Comparison of ENCODE assay signal across 1 cellular context in the genomic region with DNA sequence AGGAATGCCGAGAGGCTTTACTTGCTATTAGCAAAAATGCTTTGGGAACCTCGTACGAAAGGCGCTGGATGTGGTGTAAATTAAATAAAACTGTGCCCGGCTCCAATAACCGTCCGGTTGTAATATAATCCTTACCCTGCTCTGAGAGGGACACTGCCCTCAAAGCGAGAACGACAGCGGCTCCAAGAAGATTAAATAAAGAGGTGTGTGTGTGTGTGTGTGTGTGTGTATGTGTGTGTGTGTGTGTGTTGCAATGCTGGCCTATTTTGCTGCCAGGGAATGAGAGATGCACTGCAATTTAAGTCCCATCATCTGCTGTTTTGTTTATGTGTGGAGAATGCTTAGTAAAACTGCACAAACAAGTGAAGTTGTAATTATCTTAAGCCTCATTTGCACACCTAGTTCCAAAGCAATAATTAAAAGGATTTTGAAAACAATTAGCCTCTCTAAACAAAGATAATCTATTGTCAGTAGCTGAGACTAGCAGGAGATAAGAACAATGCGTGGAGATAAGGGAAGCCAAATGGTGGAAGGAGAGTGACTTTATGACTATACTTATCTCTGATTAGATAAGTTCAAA.
TF ChIP-seq lines count a peak whose summit lies in the region.

No MANE protein-coding gene starts in this region.

TF ChIP-seq in HEK293, 187 proteins besides CTCF, POLR2A, EP300 and RAD21 (continued from another document and continues in another):
- TF ChIP-seq, protein P1, sequence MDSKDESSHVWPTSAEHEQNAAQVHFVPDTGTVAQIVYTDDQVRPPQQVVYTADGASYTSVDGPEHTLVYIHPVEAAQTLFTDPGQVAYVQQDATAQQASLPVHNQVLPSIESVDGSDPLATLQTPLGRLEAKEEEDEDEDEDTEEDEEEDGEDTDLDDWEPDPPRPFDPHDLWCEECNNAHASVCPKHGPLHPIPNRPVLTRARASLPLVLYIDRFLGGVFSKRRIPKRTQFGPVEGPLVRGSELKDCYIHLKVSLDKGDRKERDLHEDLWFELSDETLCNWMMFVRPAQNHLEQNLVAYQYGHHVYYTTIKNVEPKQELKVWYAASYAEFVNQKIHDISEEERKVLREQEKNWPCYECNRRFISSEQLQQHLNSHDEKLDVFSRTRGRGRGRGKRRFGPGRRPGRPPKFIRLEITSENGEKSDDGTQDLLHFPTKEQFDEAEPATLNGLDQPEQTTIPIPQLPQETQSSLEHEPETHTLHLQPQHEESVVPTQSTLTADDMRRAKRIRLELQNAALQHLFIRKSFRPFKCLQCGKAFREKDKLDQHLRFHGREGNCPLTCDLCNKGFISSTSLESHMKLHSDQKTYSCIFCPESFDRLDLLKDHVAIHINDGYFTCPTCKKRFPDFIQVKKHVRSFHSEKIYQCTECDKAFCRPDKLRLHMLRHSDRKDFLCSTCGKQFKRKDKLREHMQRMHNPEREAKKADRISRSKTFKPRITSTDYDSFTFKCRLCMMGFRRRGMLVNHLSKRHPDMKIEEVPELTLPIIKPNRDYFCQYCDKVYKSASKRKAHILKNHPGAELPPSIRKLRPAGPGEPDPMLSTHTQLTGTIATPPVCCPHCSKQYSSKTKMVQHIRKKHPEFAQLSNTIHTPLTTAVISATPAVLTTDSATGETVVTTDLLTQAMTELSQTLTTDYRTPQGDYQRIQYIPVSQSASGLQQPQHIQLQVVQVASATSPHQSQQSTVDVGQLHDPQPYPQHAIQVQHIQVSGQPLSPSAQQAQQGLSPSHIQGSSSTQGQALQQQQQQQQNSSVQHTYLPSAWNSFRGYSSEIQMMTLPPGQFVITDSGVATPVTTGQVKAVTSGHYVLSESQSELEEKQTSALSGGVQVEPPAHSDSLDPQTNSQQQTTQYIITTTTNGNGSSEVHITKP (tag by site-specific recombination; IDR thresholded peaks at IDR 0.05): no peak
- TF ChIP-seq, protein P2, sequence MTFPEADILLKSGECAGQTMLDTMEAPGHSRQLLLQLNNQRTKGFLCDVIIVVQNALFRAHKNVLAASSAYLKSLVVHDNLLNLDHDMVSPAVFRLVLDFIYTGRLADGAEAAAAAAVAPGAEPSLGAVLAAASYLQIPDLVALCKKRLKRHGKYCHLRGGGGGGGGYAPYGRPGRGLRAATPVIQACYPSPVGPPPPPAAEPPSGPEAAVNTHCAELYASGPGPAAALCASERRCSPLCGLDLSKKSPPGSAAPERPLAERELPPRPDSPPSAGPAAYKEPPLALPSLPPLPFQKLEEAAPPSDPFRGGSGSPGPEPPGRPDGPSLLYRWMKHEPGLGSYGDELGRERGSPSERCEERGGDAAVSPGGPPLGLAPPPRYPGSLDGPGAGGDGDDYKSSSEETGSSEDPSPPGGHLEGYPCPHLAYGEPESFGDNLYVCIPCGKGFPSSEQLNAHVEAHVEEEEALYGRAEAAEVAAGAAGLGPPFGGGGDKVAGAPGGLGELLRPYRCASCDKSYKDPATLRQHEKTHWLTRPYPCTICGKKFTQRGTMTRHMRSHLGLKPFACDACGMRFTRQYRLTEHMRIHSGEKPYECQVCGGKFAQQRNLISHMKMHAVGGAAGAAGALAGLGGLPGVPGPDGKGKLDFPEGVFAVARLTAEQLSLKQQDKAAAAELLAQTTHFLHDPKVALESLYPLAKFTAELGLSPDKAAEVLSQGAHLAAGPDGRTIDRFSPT (tag by site-specific recombination; IDR thresholded peaks at IDR 0.05): 0 out of 2 replicates have a peak, but pooled peaks have one; percentile 37
- TF ChIP-seq REPIN1 (tag by site-specific recombination; IDR thresholded peaks at IDR 0.05; ENCODE audit: low read depth) (no peak), KLF8 (tag by site-specific recombination; IDR thresholded peaks at IDR 0.05) (peak; percentile 87), ZNF23 (tag by site-specific recombination; IDR thresholded peaks at IDR 0.05; ENCODE audit: borderline replicate concordance) (no peak), ZNF596 (tag by site-specific recombination; IDR thresholded peaks at IDR 0.05) (no peak), GLIS1 (tag by site-specific recombination; IDR thresholded peaks at IDR 0.05) (no peak), ZNF843 (tag by site-specific recombination; IDR thresholded peaks at IDR 0.05) (peak; percentile 93), ZBTB8A (tag by site-specific recombination; IDR thresholded peaks at IDR 0.05) (no peak), ZNF391 (tag by site-specific recombination; IDR thresholded peaks at IDR 0.05; ENCODE audit: borderline replicate concordance, low read depth) (peak; percentile 90), ZNF37A (tag by site-specific recombination; IDR thresholded peaks at IDR 0.05) (no peak), ZNF473 (tag by site-specific recombination; IDR thresholded peaks at IDR 0.05) (no peak), ZNF571 (tag by site-specific recombination; IDR thresholded peaks at IDR 0.05) (no peak), ZSCAN16 (tag by site-specific recombination; IDR thresholded peaks at IDR 0.05) (0 out of 2 replicates have a peak, but pooled peaks have one; percentile 15), BCL11A (tag by site-specific recombination; IDR thresholded peaks at IDR 0.05; ENCODE audit: low read depth) (peak; percentile 66; the same call in 1 of the 2 replicates), ZNF768 (tag by site-specific recombination; IDR thresholded peaks at IDR 0.05) (no peak), SALL2 (tag by site-specific recombination; IDR thresholded peaks at IDR 0.05; ENCODE audit: borderline replicate concordance) (no peak), ZNF10 (tag by site-specific recombination; IDR thresholded peaks at IDR 0.05) (peak; percentile 43), GLIS2 (tag by site-specific recombination; IDR thresholded peaks at IDR 0.05) (no peak), ZBTB48 (tag by site-specific recombination; IDR thresholded peaks at IDR 0.05) (peak; percentile 31; the same call in 1 of the 2 replicates), ZNF621 (tag by site-specific recombination; IDR thresholded peaks at IDR 0.05) (no peak), ZIC2 (tag by site-specific recombination; IDR thresholded peaks at IDR 0.05) (no peak), ZNF423 (tag by site-specific recombination; IDR thresholded peaks at IDR 0.05) (no peak), ZNF324 (tag by site-specific recombination; IDR thresholded peaks at IDR 0.05) (no peak), MYNN (tag by site-specific recombination; IDR thresholded peaks at IDR 0.05; ENCODE audit: borderline replicate concordance) (no peak), KLF9 (tag by site-specific recombination; IDR thresholded peaks at IDR 0.05; ENCODE audit: low read depth) (peak; percentile 62)
- TF ChIP-seq, protein P3, sequence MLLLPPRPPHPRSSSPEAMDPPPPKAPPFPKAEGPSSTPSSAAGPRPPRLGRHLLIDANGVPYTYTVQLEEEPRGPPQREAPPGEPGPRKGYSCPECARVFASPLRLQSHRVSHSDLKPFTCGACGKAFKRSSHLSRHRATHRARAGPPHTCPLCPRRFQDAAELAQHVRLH (tag by site-specific recombination; IDR thresholded peaks at IDR 0.05): peak; percentile 85
- TF ChIP-seq, protein P4, sequence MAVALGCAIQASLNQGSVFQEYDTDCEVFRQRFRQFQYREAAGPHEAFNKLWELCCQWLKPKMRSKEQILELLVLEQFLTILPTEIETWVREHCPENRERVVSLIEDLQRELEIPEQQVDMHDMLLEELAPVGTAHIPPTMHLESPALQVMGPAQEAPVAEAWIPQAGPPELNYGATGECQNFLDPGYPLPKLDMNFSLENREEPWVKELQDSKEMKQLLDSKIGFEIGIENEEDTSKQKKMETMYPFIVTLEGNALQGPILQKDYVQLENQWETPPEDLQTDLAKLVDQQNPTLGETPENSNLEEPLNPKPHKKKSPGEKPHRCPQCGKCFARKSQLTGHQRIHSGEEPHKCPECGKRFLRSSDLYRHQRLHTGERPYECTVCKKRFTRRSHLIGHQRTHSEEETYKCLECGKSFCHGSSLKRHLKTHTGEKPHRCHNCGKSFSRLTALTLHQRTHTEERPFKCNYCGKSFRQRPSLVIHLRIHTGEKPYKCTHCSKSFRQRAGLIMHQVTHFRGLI (tag by site-specific recombination; IDR thresholded peaks at IDR 0.05): no peak
- TF ChIP-seq, protein P5, sequence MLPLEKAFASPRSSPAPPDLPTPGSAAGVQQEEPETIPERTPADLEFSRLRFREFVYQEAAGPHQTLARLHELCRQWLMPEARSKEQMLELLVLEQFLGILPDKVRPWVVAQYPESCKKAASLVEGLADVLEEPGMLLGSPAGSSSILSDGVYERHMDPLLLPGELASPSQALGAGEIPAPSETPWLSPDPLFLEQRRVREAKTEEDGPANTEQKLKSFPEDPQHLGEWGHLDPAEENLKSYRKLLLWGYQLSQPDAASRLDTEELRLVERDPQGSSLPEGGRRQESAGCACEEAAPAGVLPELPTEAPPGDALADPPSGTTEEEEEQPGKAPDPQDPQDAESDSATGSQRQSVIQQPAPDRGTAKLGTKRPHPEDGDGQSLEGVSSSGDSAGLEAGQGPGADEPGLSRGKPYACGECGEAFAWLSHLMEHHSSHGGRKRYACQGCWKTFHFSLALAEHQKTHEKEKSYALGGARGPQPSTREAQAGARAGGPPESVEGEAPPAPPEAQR (tag by site-specific recombination; IDR thresholded peaks at IDR 0.05): peak; percentile 65; the same call in 1 of the 2 replicates
- TF ChIP-seq, protein P6, sequence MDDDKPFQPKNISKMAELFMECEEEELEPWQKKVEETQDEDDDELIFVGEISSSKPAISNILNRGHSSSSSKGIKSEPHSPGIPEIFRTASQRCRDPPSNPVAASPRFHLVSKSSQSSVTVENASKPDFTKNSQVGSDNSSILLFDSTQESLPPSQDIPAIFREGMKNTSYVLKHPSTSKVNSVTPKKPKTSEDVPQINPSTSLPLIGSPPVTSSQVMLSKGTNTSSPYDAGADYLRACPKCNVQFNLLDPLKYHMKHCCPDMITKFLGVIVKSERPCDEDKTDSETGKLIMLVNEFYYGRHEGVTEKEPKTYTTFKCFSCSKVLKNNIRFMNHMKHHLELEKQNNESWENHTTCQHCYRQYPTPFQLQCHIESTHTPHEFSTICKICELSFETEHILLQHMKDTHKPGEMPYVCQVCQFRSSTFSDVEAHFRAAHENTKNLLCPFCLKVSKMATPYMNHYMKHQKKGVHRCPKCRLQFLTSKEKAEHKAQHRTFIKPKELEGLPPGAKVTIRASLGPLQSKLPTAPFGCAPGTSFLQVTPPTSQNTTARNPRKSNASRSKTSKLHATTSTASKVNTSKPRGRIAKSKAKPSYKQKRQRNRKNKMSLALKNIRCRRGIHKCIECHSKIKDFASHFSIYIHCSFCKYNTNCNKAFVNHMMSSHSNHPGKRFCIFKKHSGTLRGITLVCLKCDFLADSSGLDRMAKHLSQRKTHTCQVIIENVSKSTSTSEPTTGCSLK (tag by site-specific recombination; IDR thresholded peaks at IDR 0.05): no peak
- TF ChIP-seq, protein P7, sequence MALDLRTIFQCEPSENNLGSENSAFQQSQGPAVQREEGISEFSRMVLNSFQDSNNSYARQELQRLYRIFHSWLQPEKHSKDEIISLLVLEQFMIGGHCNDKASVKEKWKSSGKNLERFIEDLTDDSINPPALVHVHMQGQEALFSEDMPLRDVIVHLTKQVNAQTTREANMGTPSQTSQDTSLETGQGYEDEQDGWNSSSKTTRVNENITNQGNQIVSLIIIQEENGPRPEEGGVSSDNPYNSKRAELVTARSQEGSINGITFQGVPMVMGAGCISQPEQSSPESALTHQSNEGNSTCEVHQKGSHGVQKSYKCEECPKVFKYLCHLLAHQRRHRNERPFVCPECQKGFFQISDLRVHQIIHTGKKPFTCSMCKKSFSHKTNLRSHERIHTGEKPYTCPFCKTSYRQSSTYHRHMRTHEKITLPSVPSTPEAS (tag by site-specific recombination; IDR thresholded peaks at IDR 0.05): peak; percentile 95
- TF ChIP-seq, protein P8, sequence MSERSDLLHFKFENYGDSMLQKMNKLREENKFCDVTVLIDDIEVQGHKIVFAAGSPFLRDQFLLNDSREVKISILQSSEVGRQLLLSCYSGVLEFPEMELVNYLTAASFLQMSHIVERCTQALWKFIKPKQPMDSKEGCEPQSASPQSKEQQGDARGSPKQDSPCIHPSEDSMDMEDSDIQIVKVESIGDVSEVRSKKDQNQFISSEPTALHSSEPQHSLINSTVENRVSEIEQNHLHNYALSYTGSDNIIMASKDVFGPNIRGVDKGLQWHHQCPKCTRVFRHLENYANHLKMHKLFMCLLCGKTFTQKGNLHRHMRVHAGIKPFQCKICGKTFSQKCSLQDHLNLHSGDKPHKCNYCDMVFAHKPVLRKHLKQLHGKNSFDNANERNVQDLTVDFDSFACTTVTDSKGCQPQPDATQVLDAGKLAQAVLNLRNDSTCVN (tag by site-specific recombination; optimal IDR thresholded peaks at IDR 0.05): no peak
- TF ChIP-seq, protein P9, sequence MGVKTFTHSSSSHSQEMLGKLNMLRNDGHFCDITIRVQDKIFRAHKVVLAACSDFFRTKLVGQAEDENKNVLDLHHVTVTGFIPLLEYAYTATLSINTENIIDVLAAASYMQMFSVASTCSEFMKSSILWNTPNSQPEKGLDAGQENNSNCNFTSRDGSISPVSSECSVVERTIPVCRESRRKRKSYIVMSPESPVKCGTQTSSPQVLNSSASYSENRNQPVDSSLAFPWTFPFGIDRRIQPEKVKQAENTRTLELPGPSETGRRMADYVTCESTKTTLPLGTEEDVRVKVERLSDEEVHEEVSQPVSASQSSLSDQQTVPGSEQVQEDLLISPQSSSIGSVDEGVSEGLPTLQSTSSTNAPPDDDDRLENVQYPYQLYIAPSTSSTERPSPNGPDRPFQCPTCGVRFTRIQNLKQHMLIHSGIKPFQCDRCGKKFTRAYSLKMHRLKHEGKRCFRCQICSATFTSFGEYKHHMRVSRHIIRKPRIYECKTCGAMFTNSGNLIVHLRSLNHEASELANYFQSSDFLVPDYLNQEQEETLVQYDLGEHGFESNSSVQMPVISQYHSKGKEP (tag by site-specific recombination; IDR thresholded peaks at IDR 0.05): peak; percentile 61; the same call in 1 of the 2 replicates
- TF ChIP-seq, protein P10, sequence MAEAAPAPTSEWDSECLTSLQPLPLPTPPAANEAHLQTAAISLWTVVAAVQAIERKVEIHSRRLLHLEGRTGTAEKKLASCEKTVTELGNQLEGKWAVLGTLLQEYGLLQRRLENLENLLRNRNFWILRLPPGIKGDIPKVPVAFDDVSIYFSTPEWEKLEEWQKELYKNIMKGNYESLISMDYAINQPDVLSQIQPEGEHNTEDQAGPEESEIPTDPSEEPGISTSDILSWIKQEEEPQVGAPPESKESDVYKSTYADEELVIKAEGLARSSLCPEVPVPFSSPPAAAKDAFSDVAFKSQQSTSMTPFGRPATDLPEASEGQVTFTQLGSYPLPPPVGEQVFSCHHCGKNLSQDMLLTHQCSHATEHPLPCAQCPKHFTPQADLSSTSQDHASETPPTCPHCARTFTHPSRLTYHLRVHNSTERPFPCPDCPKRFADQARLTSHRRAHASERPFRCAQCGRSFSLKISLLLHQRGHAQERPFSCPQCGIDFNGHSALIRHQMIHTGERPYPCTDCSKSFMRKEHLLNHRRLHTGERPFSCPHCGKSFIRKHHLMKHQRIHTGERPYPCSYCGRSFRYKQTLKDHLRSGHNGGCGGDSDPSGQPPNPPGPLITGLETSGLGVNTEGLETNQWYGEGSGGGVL (tag by site-specific recombination; IDR thresholded peaks at IDR 0.05): no peak
- TF ChIP-seq, protein P11, sequence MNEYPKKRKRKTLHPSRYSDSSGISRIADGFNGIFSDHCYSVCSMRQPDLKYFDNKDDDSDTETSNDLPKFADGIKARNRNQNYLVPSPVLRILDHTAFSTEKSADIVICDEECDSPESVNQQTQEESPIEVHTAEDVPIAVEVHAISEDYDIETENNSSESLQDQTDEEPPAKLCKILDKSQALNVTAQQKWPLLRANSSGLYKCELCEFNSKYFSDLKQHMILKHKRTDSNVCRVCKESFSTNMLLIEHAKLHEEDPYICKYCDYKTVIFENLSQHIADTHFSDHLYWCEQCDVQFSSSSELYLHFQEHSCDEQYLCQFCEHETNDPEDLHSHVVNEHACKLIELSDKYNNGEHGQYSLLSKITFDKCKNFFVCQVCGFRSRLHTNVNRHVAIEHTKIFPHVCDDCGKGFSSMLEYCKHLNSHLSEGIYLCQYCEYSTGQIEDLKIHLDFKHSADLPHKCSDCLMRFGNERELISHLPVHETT (tag by site-specific recombination; IDR thresholded peaks at IDR 0.05): peak; percentile 71
